Comparison of ENCODE assay signal across 2 cellular contexts in genomic region chr10:80281784-80282505, GRCh38.
TF ChIP-seq lines count a peak whose summit lies in the region.

No MANE protein-coding gene starts in this region.

TF ChIP-seq in K562, 482 proteins besides CTCF, POLR2A, EP300 and RAD21 (continued from another document):
- peak; percentile 24; the same call in 1 of the 2 replicates for TF ChIP-seq ATF3 (IDR thresholded peaks at IDR 0.05)
- no peak for TF ChIP-seq ATF3 (CRISPR knock-in tag; conservative IDR thresholded peaks at IDR 0.05)
- no peak for TF ChIP-seq ZNF407 (IDR thresholded peaks at IDR 0.05; ENCODE audit: low read depth)
- TF ChIP-seq CEBPG (CRISPR knock-in tag; IDR thresholded peaks at IDR 0.05), result peak; percentile 45; the same call in 1 of the 2 replicates
- peak; percentile 24 to 51; a peak in 2 of 4 replicates for TF ChIP-seq CEBPG (tag; conservative IDR thresholded peaks at IDR 0.05 in 1 of 2, IDR thresholded peaks at IDR 0.05 in 1 of 2)

TF ChIP-seq in liver, 16 proteins besides CTCF, POLR2A, EP300 and RAD21 (continued from another document):
- TF ChIP-seq, protein P1, sequence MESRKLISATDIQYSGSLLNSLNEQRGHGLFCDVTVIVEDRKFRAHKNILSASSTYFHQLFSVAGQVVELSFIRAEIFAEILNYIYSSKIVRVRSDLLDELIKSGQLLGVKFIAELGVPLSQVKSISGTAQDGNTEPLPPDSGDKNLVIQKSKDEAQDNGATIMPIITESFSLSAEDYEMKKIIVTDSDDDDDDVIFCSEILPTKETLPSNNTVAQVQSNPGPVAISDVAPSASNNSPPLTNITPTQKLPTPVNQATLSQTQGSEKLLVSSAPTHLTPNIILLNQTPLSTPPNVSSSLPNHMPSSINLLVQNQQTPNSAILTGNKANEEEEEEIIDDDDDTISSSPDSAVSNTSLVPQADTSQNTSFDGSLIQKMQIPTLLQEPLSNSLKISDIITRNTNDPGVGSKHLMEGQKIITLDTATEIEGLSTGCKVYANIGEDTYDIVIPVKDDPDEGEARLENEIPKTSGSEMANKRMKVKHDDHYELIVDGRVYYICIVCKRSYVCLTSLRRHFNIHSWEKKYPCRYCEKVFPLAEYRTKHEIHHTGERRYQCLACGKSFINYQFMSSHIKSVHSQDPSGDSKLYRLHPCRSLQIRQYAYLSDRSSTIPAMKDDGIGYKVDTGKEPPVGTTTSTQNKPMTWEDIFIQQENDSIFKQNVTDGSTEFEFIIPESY (IDR thresholded peaks at IDR 0.05), result peak; percentile 92
- peak; percentile 76 for TF ChIP-seq REST (IDR thresholded peaks at IDR 0.05)
- TF ChIP-seq TAF1 (conservative IDR thresholded peaks at IDR 0.05), result peak; percentile 40
- peak; percentile 98 for TF ChIP-seq NR2F2 (IDR thresholded peaks at IDR 0.05)
- TF ChIP-seq YY1 (IDR thresholded peaks at IDR 0.05), result peak; percentile 82
- TF ChIP-seq GABPA (IDR thresholded peaks at IDR 0.05 in 1 of 2, conservative IDR thresholded peaks at IDR 0.05 in 1 of 2), result peak in 1 of 2 donors; percentile 47
- peak; percentile 67 for TF ChIP-seq FOXA1 (IDR thresholded peaks at IDR 0.05)
- TF ChIP-seq SP1 (IDR thresholded peaks at IDR 0.05), result peak; percentile 97
